Comparison of ENCODE assay signal across 13 cellular contexts in genomic region chr9:114224247-114224610, GRCh38.
DNase-seq lines count a peak whose midpoint lies in the region; FAIRE-seq and TF ChIP-seq lines count a peak whose summit lies in the region.
"Had no signal": no experiment of that assay in that cellular context is flagged by ENCODE, and none has a peak within 500 bp of the region (broad histone marks: within the 10 kb centered on the region; RNA-seq: fewer than 3 reads in every experiment).

No MANE protein-coding gene starts in this region.

- no peaks in the 10 kb centered on the region for H3K4me1 ChIP-seq in effector memory CD4-positive, alpha-beta T cell (ENCODE audit: control insufficient read depth, insufficient read depth, low read length, poor library complexity, severe bottlenecking)

- FAIRE-seq in bronchial epithelial cell (lab: Jason Lieb, UNC): no peak

- H3K27ac ChIP-seq in effector memory CD4-positive, alpha-beta T cell (ENCODE audit: insufficient read depth, low read length, poor library complexity, severe bottlenecking): no peak overlapping the region
- H3K27ac ChIP-seq: HL-60 had no signal

- H3K36me3 ChIP-seq in bronchial epithelial cell (ENCODE audit: control insufficient read depth, insufficient read depth, low read length): no peaks in the 10 kb centered on the region
- H3K36me3 ChIP-seq in effector memory CD4-positive, alpha-beta T cell (ENCODE audit: control insufficient read depth, insufficient read depth, low read length): no peaks in the 10 kb centered on the region

- no peak for TF ChIP-seq CTCF in bronchial epithelial cell (IDR thresholded peaks at IDR 0.05; ENCODE audit: insufficient read depth, low read length, severe bottlenecking)

- peak; percentile 90 for DNase-seq in ELR (ENCODE audit: low read depth)
- peak; percentile 5 for DNase-seq in NCI-H446 treated with DMSO at 0.1 percent for 48 hours (lab: John Stamatoyannopoulos, UW)
- peak; percentile 86 for DNase-seq in bronchial epithelial cell (ENCODE audit: low read depth)
- peak; percentile 51 to 82 for DNase-seq in lung microvascular endothelial cell (ENCODE audit: low read depth in 2 of 2)
- DNase-seq in NCI-H510A treated with DMSO at 0.1 percent for 48 hours (lab: John Stamatoyannopoulos, UW): no peak
- DNase-seq in T1000 (lab: John Stamatoyannopoulos, UW): no peak
- DNase-seq in effector memory CD4-positive, alpha-beta T cell: no peak
- no peak for DNase-seq in NOMO-1 (lab: John Stamatoyannopoulos, UW; ENCODE audit: unreplicated experiment in 2 of 2)
- DNase-seq: activated T-cell treated with anti-CD3 and anti-CD28 coated beads, Interleukin-2, amount 50 U/mL, for 72 hours; immature natural killer cell; posterior cingulate gyrus; T-helper 9 cell had no signal

- no peak overlapping the region for H3K4me3 ChIP-seq in bronchial epithelial cell (ENCODE audit: low read depth, low read length)
- no peak overlapping the region for H3K4me3 ChIP-seq in effector memory CD4-positive, alpha-beta T cell (ENCODE audit: insufficient read depth, low read depth, low read length, poor library complexity, severe bottlenecking)

- H3K9me3 ChIP-seq in effector memory CD4-positive, alpha-beta T cell (ENCODE audit: control insufficient read depth, low read length): no peaks in the 10 kb centered on the region

- no peaks in the 10 kb centered on the region for H3K27me3 ChIP-seq in bronchial epithelial cell (ENCODE audit: control insufficient read depth, insufficient read depth, low read length)
- no peaks in the 10 kb centered on the region for H3K27me3 ChIP-seq in effector memory CD4-positive, alpha-beta T cell (replicated peaks; ENCODE audit: control insufficient read depth, insufficient read depth, low read length, poor library complexity, severe bottlenecking)

Comparison
In these comparisons a context has a peak if more than half of its experiments do, and no peak if none do; other contexts are left out.
1. DNase-seq: peak in ELR (single experiment), NCI-H446 treated with DMSO at 0.1 percent for 48 hours (single experiment), bronchial epithelial cell (single experiment) and lung microvascular endothelial cell (2 of 2); none in NCI-H510A treated with DMSO at 0.1 percent for 48 hours (single experiment), T1000 (single experiment), effector memory CD4-positive, alpha-beta T cell (0 of 3) and NOMO-1 (0 of 2).